ENCODE assay signal across 8 cellular contexts in genomic region chr20:19692685-19693119, GRCh38.
A peak's percentile ranks its signal among the peaks of the same experiment; 100 is the strongest.
DNase-seq lines count a peak whose midpoint lies in the region; ATAC-seq and TF ChIP-seq lines count a peak whose summit lies in the region.

No MANE protein-coding gene starts in this region.

- H3K27ac ChIP-seq in esophagus muscularis mucosa (replicated peaks in 1 of 4) = no peak overlapping the region
- H3K27ac ChIP-seq in naive thymus-derived CD4-positive, alpha-beta T cell (ENCODE audit: low read depth, low read length) = no peak overlapping the region
- H3K27ac ChIP-seq in stomach = no peak overlapping the region

- H3K27me3 ChIP-seq in esophagus muscularis mucosa (no peaks in the 10 kb centered on the region), stomach (no peaks in the 10 kb centered on the region)
- no peaks in the 10 kb centered on the region for H3K27me3 ChIP-seq in naive thymus-derived CD4-positive, alpha-beta T cell (ENCODE audit: control insufficient read depth in 2 of 2, insufficient read depth in 2 of 2, low read length in 2 of 2)

- no peaks in the 10 kb centered on the region for H3K9me3 ChIP-seq in esophagus muscularis mucosa
- no peaks in the 10 kb centered on the region for H3K9me3 ChIP-seq in naive thymus-derived CD4-positive, alpha-beta T cell (ENCODE audit: control insufficient read depth in 2 of 3, low read length in 3 of 3)
- H3K9me3 ChIP-seq in stomach = no peaks in the 10 kb centered on the region

- intact Hi-C loops in esophagus muscularis mucosa (cut with DNase I) = loop anchor here (5.0 kb wide), 3 partner anchors 65 to 305 kb away; partner anchors contain the start of gene RIN2
- intact Hi-C loops in naive thymus-derived CD4-positive, alpha-beta T cell (cut with micrococcal nuclease) = loop anchor here in 1 of 2 donors (1.0 kb wide), 1 partner anchor 303 kb away; no protein-coding TSS in a partner anchor
- intact Hi-C loops in stomach (cut with DNase I; ENCODE audit: low total_unique reads) = loop anchor here (10.0 kb wide), 1 partner anchor 82 kb away; no protein-coding TSS in a partner anchor

- H3K27ac Mint-ChIP-seq in naive thymus-derived CD4-positive, alpha-beta T cell = peak overlapping the region in 1 of 9 donors; percentile 28

- H3K4me3 ChIP-seq in esophagus muscularis mucosa (peak overlapping the region in 2 of 4 donors; percentile 2 to 21), stomach (no peak overlapping the region)
- H3K4me3 ChIP-seq in naive thymus-derived CD4-positive, alpha-beta T cell (ENCODE audit: low read length) = no peak overlapping the region

- POLR2A ChIA-PET in naive thymus-derived CD4-positive, alpha-beta T cell (lab: Charles Lee) = no interaction called here

- CTCF ChIA-PET in naive thymus-derived CD4-positive, alpha-beta T cell (lab: Charles Lee) = interaction anchor here (0.7 kb wide), 1 partner anchor 88 kb away, joined by 4 read pairs; no protein-coding TSS in a partner anchor

- H3K36me3 ChIP-seq in esophagus muscularis mucosa = no peaks in the 10 kb centered on the region
- H3K36me3 ChIP-seq in naive thymus-derived CD4-positive, alpha-beta T cell (ENCODE audit: control insufficient read depth in 2 of 3, insufficient read depth in 3 of 3, low read length in 3 of 3) = no peaks in the 10 kb centered on the region
- H3K36me3 ChIP-seq in stomach = no peaks in the 10 kb centered on the region

- peak; percentile 86 to 97 (median 89) for TF ChIP-seq CTCF in esophagus muscularis mucosa (IDR thresholded peaks at IDR 0.05)
- peak in 5 of 7 experiments; percentile 77 to 98 (median 90) for TF ChIP-seq CTCF in stomach (IDR thresholded peaks at IDR 0.05)

- peaks cover 4 to 19% (median 16%) of the 10 kb centered on the region in 5 donors for H3K27me3 Mint-ChIP-seq in naive thymus-derived CD4-positive, alpha-beta T cell

- H3K4me1 ChIP-seq in esophagus muscularis mucosa = peaks cover 11 to 24% (median 15%) of the 10 kb centered on the region in 4 donors
- H3K4me1 ChIP-seq in naive thymus-derived CD4-positive, alpha-beta T cell (ENCODE audit: control insufficient read depth in 2 of 2, insufficient read depth in 2 of 2, low read length in 2 of 2) = no peaks in the 10 kb centered on the region
- H3K4me1 ChIP-seq in stomach = peaks cover 0 to 13% (median 0%) of the 10 kb centered on the region in 4 donors

- TF ChIP-seq POLR2A in esophagus muscularis mucosa (IDR thresholded peaks at IDR 0.05; ENCODE audit: low read depth) (no peak), stomach (IDR thresholded peaks at IDR 0.05) (no peak)

- ATAC-seq in naive thymus-derived CD4-positive, alpha-beta T cell = peak; percentile 48
- no peak for ATAC-seq in GM19328 (IDR thresholded peaks at IDR 0.05; ENCODE audit: unreplicated experiment)

- no peak overlapping the region for H3K4me3 Mint-ChIP-seq in naive thymus-derived CD4-positive, alpha-beta T cell

- WGBS in esophagus muscularis mucosa = 12% methylated on average over 15 of the region's 15 CpGs
- WGBS in stomach, 5 donors = 5 to 8% (median 6%) methylated on average over 15 of the region's 15 CpGs

- TF ChIP-seq EP300 in esophagus muscularis mucosa (IDR thresholded peaks at IDR 0.05) (no peak), stomach (IDR thresholded peaks at IDR 0.05) (no peak)

- H3K36me3 Mint-ChIP-seq in naive thymus-derived CD4-positive, alpha-beta T cell = no peaks in the 10 kb centered on the region

- DNase-seq in SIG-M5 treated with dmso at 0.1 percent for 504 hours (lab: John Stamatoyannopoulos, UW; ENCODE audit: unreplicated experiment) (peak; percentile 38), SIG-M5 (lab: John Stamatoyannopoulos, UW) (no peak), NCI-H345 treated with DMSO at 0.1 percent for 48 hours (lab: John Stamatoyannopoulos, UW; ENCODE audit: unreplicated experiment) (peak; percentile 48), esophagus muscularis mucosa (ENCODE audit: extremely low spot score) (no peak), stomach (peak; percentile 71)
- DNase-seq in activated CD8-positive, alpha-beta memory T cell treated with anti-CD3 and anti-CD28 coated beads, Interleukin-2, amount 50 U/mL, for 24 hours (ENCODE audit: extremely low read depth) = peak; percentile 2
- DNase-seq in naive thymus-derived CD4-positive, alpha-beta T cell = peak in 5 of 9 donors; percentile 3 to 46 (median 22)

- peaks cover 0 to 9% (median 0%) of the 10 kb centered on the region in 7 donors for H3K4me1 Mint-ChIP-seq in naive thymus-derived CD4-positive, alpha-beta T cell

- H3K9me3 Mint-ChIP-seq in naive thymus-derived CD4-positive, alpha-beta T cell = no peaks in the 10 kb centered on the region

Comparison
In these comparisons a context has a peak if more than half of its experiments do, and no peak if none do; other contexts are left out.
1. DNase-seq: peak in SIG-M5 treated with dmso at 0.1 percent for 504 hours (single experiment), NCI-H345 treated with DMSO at 0.1 percent for 48 hours (single experiment), activated CD8-positive, alpha-beta memory T cell treated with anti-CD3 and anti-CD28 coated beads, Interleukin-2, amount 50 U/mL, for 24 hours (single experiment), naive thymus-derived CD4-positive, alpha-beta T cell (5 of 9) and stomach (single experiment); none in SIG-M5 (single experiment) and esophagus muscularis mucosa (single experiment).